ENCODE assay signal across 14 cellular contexts in genomic region chr22:38348751-38349496, GRCh38. TPM values are rescaled to one million over a fixed set of nuclear protein-coding genes. Genes with fewer than 3 reads are reported as not detected.
A peak's percentile ranks its signal among the peaks of the same experiment; 100 is the strongest.
DNase-seq lines count a peak whose midpoint lies in the region; ATAC-seq, FAIRE-seq and TF ChIP-seq lines count a peak whose summit lies in the region.
"Had no signal": no experiment of that assay in that cellular context is flagged by ENCODE, and none has a peak within 500 bp of the region (broad histone marks: within the 10 kb centered on the region; RNA-seq: fewer than 3 reads in every experiment).

No MANE protein-coding gene starts in this region.

- H2AFZ ChIP-seq in GM12878 (ENCODE audit: control insufficient read depth, low read depth, low read length) (no peak overlapping the region), mesenchymal stem cell (ENCODE audit: low read depth, low read length) (no peak overlapping the region)

- H3K4me3 ChIP-seq in right atrium auricular region, result no peak overlapping the region
- no peak overlapping the region for H3K4me3 ChIP-seq in right cardiac atrium (ENCODE audit: low read length)
- no peak overlapping the region for H3K4me3 ChIP-seq in GM12878
- H3K4me3 ChIP-seq in mucosa of descending colon, result no peak overlapping the region
- H3K4me3 ChIP-seq in mesenchymal stem cell (ENCODE audit: insufficient read depth in 1 of 2, low read depth in 1 of 2, low read length in 2 of 2), result no peak overlapping the region
- H3K4me3 ChIP-seq: SJCRH30, upper lobe of left lung had no signal

- H3K4ac ChIP-seq in mesenchymal stem cell (ENCODE audit: low read depth in 1 of 2, low read length in 2 of 2), result no peak overlapping the region

- H3K4me2 ChIP-seq in GM12878 (ENCODE audit: control insufficient read depth, insufficient read depth) (no peak overlapping the region), mesenchymal stem cell (ENCODE audit: low read length, poor library complexity, severe bottlenecking) (no peak overlapping the region)

- CTCF ChIA-PET in GM12878 (lab: Yijun Ruan, JAX), result interaction anchor here (0.6 to 2.8 kb wide), 3 partner anchors 208 to 296 kb away, joined by 3 to 12 read pairs (median 9); no protein-coding TSS in a partner anchor

- no peak for TF ChIP-seq POLR2A in GM12878 (IDR thresholded peaks at IDR 0.05; ENCODE audit: low read depth, low read length)

- H3K9me3 ChIP-seq in right atrium auricular region (no peaks in the 10 kb centered on the region), right cardiac atrium (ENCODE audit: control insufficient read depth, low read length) (no peaks in the 10 kb centered on the region), GM12878 (replicated peaks; ENCODE audit: control insufficient read depth, insufficient read depth, low read length) (no peaks in the 10 kb centered on the region), mucosa of descending colon (no peaks in the 10 kb centered on the region), mesenchymal stem cell (ENCODE audit: control insufficient read depth, low read length) (no peaks in the 10 kb centered on the region)
- H3K9me3 ChIP-seq: SJCRH30, upper lobe of left lung had no signal

- H2BK5ac ChIP-seq in mesenchymal stem cell (ENCODE audit: low read depth, low read length, poor library complexity, severe bottlenecking), result no peak overlapping the region

- BruUV-seq in GM12878 (replicated peaks; lab: Mats Ljungman, UMichigan), result no TSS peak

- DNase-seq in right atrium auricular region (ENCODE audit: low spot score) (peak; percentile 38), right cardiac atrium (no peak), GM12878 (ENCODE audit: low read depth, low spot score) (no peak), mucosa of descending colon (peak in 2 of 3 donors; percentile 10 to 40), mesenchymal stem cell (no peak), GF-D8 (lab: John Stamatoyannopoulos, UW) (no peak), KG1 (lab: John Stamatoyannopoulos, UW) (no peak)
- DNase-seq: activated gamma-delta T cell; SJCRH30; stimulated activated CD4-positive, alpha-beta T cell treated with anti-CD3 and anti-CD28 coated beads, Interleukin-4, amount 100 ng/mL, for 24 hours; T-helper 9 cell; upper lobe of left lung had no signal

- H3K36me3 ChIP-seq in right atrium auricular region (no peaks in the 10 kb centered on the region), GM12878 (ENCODE audit: control insufficient read depth in 2 of 2, insufficient read depth in 2 of 2, low read length in 1 of 2) (peaks cover 4 to 6% of the 10 kb centered on the region in 2 experiments; a peak in 2 of 4 replicates), mucosa of descending colon (ENCODE audit: low read depth) (no peaks in the 10 kb centered on the region), mesenchymal stem cell (ENCODE audit: control insufficient read depth in 1 of 2, insufficient read depth in 2 of 2, low read depth in 1 of 2, low read length in 2 of 2) (peaks cover 2 to 15% of the 10 kb centered on the region in 2 experiments)
- H3K36me3 ChIP-seq: SJCRH30, upper lobe of left lung had no signal

- no peak overlapping the region for H4K91ac ChIP-seq in mesenchymal stem cell (ENCODE audit: low read length)

- H4K20me1 ChIP-seq in GM12878 (ENCODE audit: control insufficient read depth, insufficient read depth), result no peaks in the 10 kb centered on the region

- no peak overlapping the region for H3K23ac ChIP-seq in mesenchymal stem cell (ENCODE audit: low read length in 2 of 2)

- H3K79me2 ChIP-seq in GM12878 (ENCODE audit: control insufficient read depth, insufficient read depth, low read length), result no peaks in the 10 kb centered on the region

- SMC1A ChIA-PET in GM12878 (lab: Charles Lee; ENCODE audit: uncharacterized antibody, unreplicated experiment), result interaction anchor here (1.1 to 1.8 kb wide), 3 partner anchors 13 to 297 kb away, joined by 3 to 4 read pairs (median 4); no protein-coding TSS in a partner anchor

- TF ChIP-seq CTCF in right atrium auricular region (IDR thresholded peaks at IDR 0.05) (no peak), GM12878 (IDR thresholded peaks at IDR 0.05 in 2 of 3, conservative IDR thresholded peaks at IDR 0.05 in 1 of 3; ENCODE audit: control insufficient read depth in 2 of 3, extremely low read depth in 1 of 3, insufficient read depth in 1 of 3, low read depth in 3 of 3, low read length in 3 of 3) (no peak), mucosa of descending colon (IDR thresholded peaks at IDR 0.05) (no peak)

- no peak overlapping the region for H3K9ac ChIP-seq in GM12878 (ENCODE audit: control insufficient read depth, insufficient read depth, low read length)
- H3K9ac ChIP-seq in mesenchymal stem cell (ENCODE audit: low read length), result no peak overlapping the region

- POLR2A ChIA-PET in GM12878 (lab: Charles Lee), result no interaction called here

- in situ Hi-C loops in GM12878 (cut with MboI), result no loop called here

- RAD21 ChIA-PET in GM12878 (lab: Charles Lee; ENCODE audit: unreplicated experiment), result no interaction called here

- H2AK5ac ChIP-seq in mesenchymal stem cell (ENCODE audit: low read length, severe bottlenecking), result no peak overlapping the region

- no peak overlapping the region for H2BK12ac ChIP-seq in mesenchymal stem cell (ENCODE audit: low read length in 2 of 2)

- TF ChIP-seq EP300 in GM12878 (IDR thresholded peaks at IDR 0.05; ENCODE audit: borderline replicate concordance in 1 of 2, control insufficient read depth in 1 of 2, low read depth in 2 of 2, low read length in 2 of 2), result no peak

- no peak overlapping the region for H2BK15ac ChIP-seq in mesenchymal stem cell (ENCODE audit: low read depth, poor library complexity, severe bottlenecking)

- no peak overlapping the region for H3K14ac ChIP-seq in mesenchymal stem cell (ENCODE audit: low read length in 2 of 2)

- no peak overlapping the region for H2BK120ac ChIP-seq in mesenchymal stem cell (ENCODE audit: low read depth, low read length)

- H3K27me3 ChIP-seq in right atrium auricular region (no peaks in the 10 kb centered on the region), right cardiac atrium (ENCODE audit: control insufficient read depth, insufficient read depth) (no peaks in the 10 kb centered on the region), GM12878 (replicated peaks in 1 of 2; ENCODE audit: control insufficient read depth in 2 of 2, insufficient read depth in 2 of 2, low read length in 1 of 2) (no peaks in the 10 kb centered on the region), mesenchymal stem cell (ENCODE audit: control insufficient read depth in 1 of 2, insufficient read depth in 1 of 2, low read length in 2 of 2) (peaks cover 0 to 10% of the 10 kb centered on the region in 2 experiments)
- H3K27me3 ChIP-seq: SJCRH30, upper lobe of left lung had no signal

- no peak overlapping the region for H4K8ac ChIP-seq in mesenchymal stem cell (ENCODE audit: low read length)

- no peak for TF ChIP-seq RAD21 in GM12878 (IDR thresholded peaks at IDR 0.05; ENCODE audit: insufficient read depth, low read depth, low read length)

- 81% methylated on average over 14 of the region's 14 CpGs for WGBS in right cardiac atrium
- 83% methylated on average over 14 of the region's 14 CpGs for WGBS in GM12878 (ENCODE audit: insufficient coverage, insufficient replicate concordance, low lambda C conversion rate, missing lambda C conversion rate)
- 88% methylated on average over 9 of the region's 14 CpGs for WGBS in mesenchymal stem cell

- H3K4me1 ChIP-seq in right atrium auricular region (peaks cover 0 to 9% of the 10 kb centered on the region in 2 donors), right cardiac atrium (ENCODE audit: control insufficient read depth, insufficient read depth, low read length) (no peaks in the 10 kb centered on the region), GM12878 (ENCODE audit: control insufficient read depth, insufficient read depth, low read length) (no peaks in the 10 kb centered on the region), mucosa of descending colon (ENCODE audit: low read depth) (peaks cover 5% of the 10 kb centered on the region), mesenchymal stem cell (ENCODE audit: control insufficient read depth, insufficient read depth, low read depth, low read length) (peaks cover 1% of the 10 kb centered on the region)

- no peak for ATAC-seq in right cardiac atrium
- no peak for ATAC-seq in GM12878
- ATAC-seq in mucosa of descending colon, result no peak
- no peak for ATAC-seq in GM19452 (IDR thresholded peaks at IDR 0.05; ENCODE audit: unreplicated experiment)

- FAIRE-seq in GM12878 (lab: Jason Lieb, UNC), result no peak
- FAIRE-seq: GM18507 had no signal

- peaks cover 3% of the 10 kb centered on the region for H3K79me1 ChIP-seq in mesenchymal stem cell (replicated peaks; ENCODE audit: low read length, poor library complexity, severe bottlenecking)

- H3K27ac ChIP-seq in right atrium auricular region (no peak overlapping the region), right cardiac atrium (ENCODE audit: low read length) (no peak overlapping the region), GM12878 (ENCODE audit: control insufficient read depth, insufficient read depth) (no peak overlapping the region), mesenchymal stem cell (ENCODE audit: low read length, poor library complexity, severe bottlenecking) (no peak overlapping the region)
- H3K27ac ChIP-seq: SJCRH30, upper lobe of left lung had no signal

- intact Hi-C loops in right cardiac atrium (cut with DNase I) (no loop called here), GM12878 (cut with micrococcal nuclease; ENCODE audit: unreplicated experiment) (no loop called here), mucosa of descending colon (cut with DNase I, micrococcal nuclease) (no loop called here)

- peak overlapping the region in 1 of 2 experiments; percentile 34 for H3K18ac ChIP-seq in mesenchymal stem cell (ENCODE audit: low read depth in 1 of 2, low read length in 2 of 2)

RNA-seq across cellular contexts. Expression of gene CSNK1E, which starts 31.7 kb away (rescaled TPM):
- total RNA-seq in right atrium auricular region (10 to 100 TPM; 41.8 to 78.8 TPM), right cardiac atrium (10 to 100 TPM; 69.7 to 88.6 (median 81.0) TPM), GM12878 (2014; rRNA removed) (78.7 and 88.5 TPM in 2 replicates), GM12878 (2014; rRNA removed; fragmentation: Illumina TruSeq; extraction: Trizol) (48.3 and 51.6 TPM in 2 replicates), GM12878 (2021) (89.9 and 98.8 TPM in 2 replicates), mucosa of descending colon (100 to 1,000 TPM in 1 of 3 donors, 10 to 100 TPM in 2; 87.8 to 100 (median 89.8) TPM)
- polyA plus RNA-seq in right cardiac atrium (76.3 TPM), GM12878 (2011; rRNA removed) (47.6 and 79.5 TPM in 2 replicates), GM12878 (2014; fragmentation: Illumina TruSeq; extraction: Trizol) (52.4 and 78.3 TPM in 2 replicates), GM12878 (2014; fragmentation: Nextera tagmentation; extraction: Ambion mirVana) (10 to 100 TPM in 1 of 2 experiments, 1 to 10 TPM in 1; 5.9 to 12.6 TPM), GM12878 (2014; rRNA removed) (103 and 107 TPM in 2 replicates), GM12878 (2016; fragmentation: Nextera tagmentation; extraction: Ambion mirVana) (10 to 100 TPM; 17.3 to 18.5 TPM)
- total RNA-seq in GM12878 (2013; cell fraction: nucleolus; rRNA removed), result 185 TPM in 2 replicates
- 28.7 TPM for polyA plus RNA-seq in GM12878 (2011; ENCODE audit: low read depth)
- polyA plus RNA-seq in GM12878 (2011; cell fraction: cytosol; rRNA removed), result 90.3 and 119 TPM in 2 replicates
- 145 and 172 TPM in 2 replicates for polyA plus RNA-seq in GM12878 (2011; cell fraction: nucleus; rRNA removed)
- polyA plus RNA-seq in GM12878 (2012), result 56.9 and 63.0 TPM in 2 replicates
- 56.9 and 94.5 TPM in 2 replicates for polyA minus RNA-seq in GM12878 (2011; rRNA and poly(A)+ RNA removed)
- 34.5 and 38.5 TPM in 2 replicates for polyA minus RNA-seq in GM12878 (2011; cell fraction: cytosol; rRNA and poly(A)+ RNA removed)
- 28.9 and 42.1 TPM in 2 replicates for polyA minus RNA-seq in GM12878 (2011; cell fraction: nucleus; rRNA and poly(A)+ RNA removed)
- polyA plus RNA-seq in mesenchymal stem cell (2013, experiment 1 of 2), result 175 TPM
- 170 TPM for polyA plus RNA-seq in mesenchymal stem cell (2013, experiment 2 of 2)

Comparison
In these comparisons a context has a peak if more than half of its experiments do, and no peak if none do; other contexts are left out.
1. DNase-seq: peak in right atrium auricular region (single experiment) and mucosa of descending colon (2 of 3); none in right cardiac atrium (0 of 3), GM12878 (single experiment), mesenchymal stem cell (single experiment), GF-D8 (single experiment) and KG1 (single experiment).